ENCODE assay signal across 8 cellular contexts in genomic region chr13:52652980-52653303, GRCh38. TPM values are rescaled to one million over a fixed set of nuclear protein-coding genes. Genes with fewer than 3 reads are reported as not detected.
DNase-seq lines count a peak whose midpoint lies in the region; ATAC-seq, FAIRE-seq and TF ChIP-seq lines count a peak whose summit lies in the region.

No MANE protein-coding gene starts in this region.

- 0% methylated on average over 18 of the region's 18 CpGs for WGBS in lung, 2 donors

- H3K4me3 ChIP-seq in bronchial epithelial cell (ENCODE audit: low read depth, low read length) = peak overlapping the region; percentile 95
- peak overlapping the region; percentile 83 for H3K4me3 ChIP-seq in lung
- peak overlapping the region; percentile 78 to 94 for H3K4me3 ChIP-seq in uterus

- no peak for TF ChIP-seq POLR2A in uterus (IDR thresholded peaks at IDR 0.05)

- FAIRE-seq in bronchial epithelial cell (lab: Jason Lieb, UNC) = no peak

- TF ChIP-seq CTCF in bronchial epithelial cell (IDR thresholded peaks at IDR 0.05; ENCODE audit: insufficient read depth, low read length, severe bottlenecking) (no peak), lung (IDR thresholded peaks at IDR 0.05; ENCODE audit: control extremely low read depth, extremely low read depth) (no peak), uterus (IDR thresholded peaks at IDR 0.05) (no peak)

- DNase-seq in COLO829 (ENCODE audit: low spot score) = peak; percentile 9
- no peak for DNase-seq in bronchial epithelial cell (ENCODE audit: low read depth)
- no peak for DNase-seq in lung (ENCODE audit: low spot score)
- DNase-seq in uterus = no peak
- no peak for DNase-seq in pons (ENCODE audit: low spot score)
- no peak for DNase-seq in NCI-H1092 treated with DMSO at 0.1 percent for 48 hours (lab: John Stamatoyannopoulos, UW)

- H3K4me1 ChIP-seq in lung (ENCODE audit: control insufficient read depth in 2 of 2, insufficient read depth in 2 of 2, low read length in 2 of 2) (peaks cover 8 to 12% of the 10 kb centered on the region in 2 donors), uterus (peaks cover 9 to 12% of the 10 kb centered on the region in 2 donors)

- H3K9me3 ChIP-seq in lung (ENCODE audit: control insufficient read depth in 2 of 2, insufficient read depth in 1 of 2, low read length in 1 of 2) (no peaks in the 10 kb centered on the region), uterus (no peaks in the 10 kb centered on the region)

- ATAC-seq in GM21367 (IDR thresholded peaks at IDR 0.05; ENCODE audit: unreplicated experiment) (peak; percentile 32), HG03520 (IDR thresholded peaks at IDR 0.05; ENCODE audit: unreplicated experiment) (peak; percentile 28), lung (ENCODE audit: insufficient read depth, low FRiP score) (no peak)

- H3K27me3 ChIP-seq in bronchial epithelial cell (ENCODE audit: control insufficient read depth, insufficient read depth, low read length) = no peaks in the 10 kb centered on the region
- no peaks in the 10 kb centered on the region for H3K27me3 ChIP-seq in lung (ENCODE audit: control insufficient read depth, insufficient read depth)
- no peaks in the 10 kb centered on the region for H3K27me3 ChIP-seq in uterus

- intact Hi-C loops in uterus (cut with DNase I; ENCODE audit: low total_unique reads) = no loop called here

- H3K27ac ChIP-seq in lung (ENCODE audit: low read depth in 1 of 2, low read length in 1 of 2) (peak overlapping the region; percentile 89 to 99), uterus (peak overlapping the region; percentile 97 to 98)

- H3K36me3 ChIP-seq in bronchial epithelial cell (ENCODE audit: control insufficient read depth, insufficient read depth, low read length) (no peaks in the 10 kb centered on the region), lung (ENCODE audit: control insufficient read depth in 2 of 2, insufficient read depth in 2 of 2, low read length in 2 of 2) (peaks cover 4 to 5% of the 10 kb centered on the region in 2 donors), uterus (no peaks in the 10 kb centered on the region)

RNA-seq across cellular contexts. Expression of gene SUGT1, which starts 0.3 kb away (rescaled TPM):
- 25.7 and 25.8 TPM in 2 replicates for total RNA-seq in bronchial epithelial cell
- total RNA-seq in lung = 10 to 100 TPM; 39.2 to 48.7 TPM
- 10 to 100 TPM; 30.6 to 37.0 TPM for polyA plus RNA-seq in lung
- total RNA-seq in uterus = 100 to 1,000 TPM in 1 of 4 donors, 10 to 100 TPM in 3; 20.9 to 102 (median 60.5) TPM

RNA-seq across cellular contexts. Expression of gene HNRNPA1L2, which starts 10.7 kb away (rescaled TPM):
- 3.7 and 3.8 TPM in 2 replicates for total RNA-seq in bronchial epithelial cell
- 10 to 100 TPM in 1 of 2 donors, 1 to 10 TPM in 1; 7.2 to 10.3 TPM for total RNA-seq in lung
- 1 to 10 TPM; 4.8 to 9.5 TPM for polyA plus RNA-seq in lung
- 10 to 100 TPM in 1 of 4 donors, 1 to 10 TPM in 2, under 1 TPM in 1; 0.51 to 12.9 (median 7.4) TPM for total RNA-seq in uterus
